In genomic region chr4:115484479-115484878, GRCh38 we compare ENCODE assay signal across 26 cellular contexts.
"Had no signal": no experiment of that assay in that cellular context is flagged by ENCODE, and none has a peak within 500 bp of the region (broad histone marks: within the 10 kb centered on the region; RNA-seq: fewer than 3 reads in every experiment).

No MANE protein-coding gene starts in this region.

- H3K4me2 ChIP-seq: smooth muscle cell had no signal

- H3K9me3 Mint-ChIP-seq: endodermal cell had no signal

- H3K4me3 Mint-ChIP-seq: dendritic cell treated with granulocyte-macrophage colony-stimulating factor and Interleukin-4, amounts not matched to agents 40 ng/mL and 50 ng/mL, for 4 days; endodermal cell; natural killer cell; stimulated activated naive CD8-positive, alpha-beta T cell treated with anti-CD3 and anti-CD28 coated beads, Interleukin-15, amount 100 ng/mL, for 72 hours had no signal

- H3K9me3 ChIP-seq: gastrocnemius medialis, lower lobe of right lung, ovary, psoas muscle, right lobe of liver, suprapubic skin, vagina had no signal

- H3K4me1 ChIP-seq: gastrocnemius medialis, lower lobe of right lung, psoas muscle, right lobe of liver, suprapubic skin, vagina had no signal

- H3K27me3 Mint-ChIP-seq: dendritic cell treated with granulocyte-macrophage colony-stimulating factor and Interleukin-4, amounts not matched to agents 40 ng/mL and 50 ng/mL, for 4 days; stimulated activated naive CD8-positive, alpha-beta T cell treated with anti-CD3 and anti-CD28 coated beads, Interleukin-15, amount 100 ng/mL, for 72 hours had no signal

- H3K27me3 ChIP-seq: gastrocnemius medialis, ovary, right lobe of liver, suprapubic skin, vagina had no signal

- DNase-seq: effector CD8-positive, alpha-beta T cell; endodermal cell; foreskin fibroblast; gastrocnemius medialis; head of caudate nucleus; left ventricle myocardium superior; lower lobe of right lung; natural killer cell; occipital lobe; ovary; posterior cingulate gyrus; psoas muscle; right lobe of liver; stimulated activated CD4-positive, alpha-beta T cell treated with anti-CD3 and anti-CD28 coated beads, Interleukin-12 subunit alpha, Interleukin-12 subunit beta, amount 100 ng/mL, for 4 hours; stimulated activated CD4-positive, alpha-beta T cell treated with anti-CD3 and anti-CD28 coated beads, Interleukin-1b, Interleukin-23, amount 100 ng/mL, for 48 hours; stimulated activated CD4-positive, alpha-beta T cell treated with anti-CD3 and anti-CD28 coated beads, Interleukin-4, amount 100 ng/mL, for 1 hour; stimulated activated CD8-positive, alpha-beta memory T cell treated with anti-CD3 and anti-CD28 coated beads, Interleukin-4, amount 100 ng/mL, for 48 hours; stimulated activated naive CD4-positive, alpha-beta T cell; stimulated activated naive CD8-positive, alpha-beta T cell treated with anti-CD3 and anti-CD28 coated beads, Interleukin-15, amount 100 ng/mL, for 72 hours; trophoblast cell had no signal

- H3K27ac ChIP-seq: epithelial cell of prostate, gastrocnemius medialis, lower lobe of right lung, ovary, psoas muscle, right lobe of liver, suprapubic skin, vagina had no signal

- H3K36me3 Mint-ChIP-seq: natural killer cell had no signal

- H3K4me1 Mint-ChIP-seq: natural killer cell; stimulated activated naive CD8-positive, alpha-beta T cell treated with anti-CD3 and anti-CD28 coated beads, Interleukin-15, amount 100 ng/mL, for 72 hours had no signal

- H3K36me3 ChIP-seq: gastrocnemius medialis, lower lobe of right lung, ovary, right lobe of liver, suprapubic skin, vagina had no signal

- H3K4me3 ChIP-seq: gastrocnemius medialis, lower lobe of right lung, ovary, psoas muscle, right lobe of liver, smooth muscle cell, suprapubic skin, vagina had no signal

- H3K27ac Mint-ChIP-seq: dendritic cell treated with granulocyte-macrophage colony-stimulating factor and Interleukin-4, amounts not matched to agents 40 ng/mL and 50 ng/mL, for 4 days; endodermal cell; natural killer cell; stimulated activated naive CD8-positive, alpha-beta T cell treated with anti-CD3 and anti-CD28 coated beads, Interleukin-15, amount 100 ng/mL, for 72 hours had no signal

- ATAC-seq: esophagus mucosa; gastrocnemius medialis; left ventricle myocardium superior; lower lobe of right lung; natural killer cell; psoas muscle; right lobe of liver; stimulated activated naive CD8-positive, alpha-beta T cell treated with anti-CD3 and anti-CD28 coated beads, Interleukin-15, amount 100 ng/mL, for 72 hours had no signal
